In genomic region chr3:152331018-152331541, GRCh38 we compare ENCODE assay signal across 8 cellular contexts.
A peak's percentile ranks its signal among the peaks of the same experiment; 100 is the strongest.
DNase-seq lines count a peak whose midpoint lies in the region; ATAC-seq and TF ChIP-seq lines count a peak whose summit lies in the region.

No MANE protein-coding gene starts in this region.

- DNase-seq in ELR (ENCODE audit: low read depth) = peak; percentile 96
- DNase-seq in T-helper 17 cell = no peak
- peak; percentile 57 for DNase-seq in fibroblast of gingiva (ENCODE audit: low read depth)
- no peak for DNase-seq in psoas muscle
- no peak for DNase-seq in epidermal melanocyte (ENCODE audit: insufficient read length, low spot score)
- DNase-seq in NCI-H2107 (lab: John Stamatoyannopoulos, UW) = no peak

- H3K4me3 Mint-ChIP-seq in T-helper 17 cell = peak overlapping the region; percentile 66

- no peaks in the 10 kb centered on the region for H3K27me3 ChIP-seq in psoas muscle (ENCODE audit: insufficient read depth in 3 of 3, low read length in 2 of 3)

- no peak for TF ChIP-seq CTCF in psoas muscle (IDR thresholded peaks at IDR 0.05)

- no peaks in the 10 kb centered on the region for H3K27me3 Mint-ChIP-seq in T-helper 17 cell

- H3K36me3 Mint-ChIP-seq in T-helper 17 cell (ENCODE audit: low read depth) = peaks cover 9% of the 10 kb centered on the region

- peak overlapping the region; percentile 91 for H3K27ac Mint-ChIP-seq in T-helper 17 cell

- WGBS in psoas muscle, 3 donors = 49 to 62% (median 60%) methylated on average over 2 of the region's 2 CpGs

- H3K27ac ChIP-seq in psoas muscle = peak overlapping the region; percentile 82

- ATAC-seq in T-helper 17 cell (no peak), psoas muscle (peak; percentile 13 to 75 (median 53)), GM18907 (IDR thresholded peaks at IDR 0.05; ENCODE audit: unreplicated experiment) (no peak), HG03469 (IDR thresholded peaks at IDR 0.05; ENCODE audit: unreplicated experiment) (no peak)

- no peaks in the 10 kb centered on the region for H3K9me3 ChIP-seq in T-helper 17 cell (ENCODE audit: control insufficient read depth, low read length, poor library complexity, severe bottlenecking)
- H3K9me3 ChIP-seq in psoas muscle = no peaks in the 10 kb centered on the region

- peaks cover 53% of the 10 kb centered on the region for H3K4me1 Mint-ChIP-seq in T-helper 17 cell

- peaks cover 0 to 12% of the 10 kb centered on the region in 2 donors for H3K36me3 ChIP-seq in psoas muscle (ENCODE audit: insufficient read depth in 1 of 2, low read depth in 1 of 2)

- peak overlapping the region; percentile 11 for H3K4me3 ChIP-seq in psoas muscle

- H3K4me1 ChIP-seq in psoas muscle = peaks cover 79% of the 10 kb centered on the region

- intact Hi-C loops in psoas muscle (cut with DNase I) = no loop called here

Comparison
In these comparisons a context has a peak if more than half of its experiments do, and no peak if none do; other contexts are left out.
1. DNase-seq: peak in ELR (single experiment) and fibroblast of gingiva (single experiment); none in T-helper 17 cell (0 of 3), psoas muscle (0 of 2), epidermal melanocyte (single experiment) and NCI-H2107 (single experiment).
2. ATAC-seq: peak in psoas muscle (4 of 4); none in T-helper 17 cell (single experiment), GM18907 (single experiment) and HG03469 (single experiment).